Comparison of ENCODE assay signal across 10 cellular contexts in the genomic region with DNA sequence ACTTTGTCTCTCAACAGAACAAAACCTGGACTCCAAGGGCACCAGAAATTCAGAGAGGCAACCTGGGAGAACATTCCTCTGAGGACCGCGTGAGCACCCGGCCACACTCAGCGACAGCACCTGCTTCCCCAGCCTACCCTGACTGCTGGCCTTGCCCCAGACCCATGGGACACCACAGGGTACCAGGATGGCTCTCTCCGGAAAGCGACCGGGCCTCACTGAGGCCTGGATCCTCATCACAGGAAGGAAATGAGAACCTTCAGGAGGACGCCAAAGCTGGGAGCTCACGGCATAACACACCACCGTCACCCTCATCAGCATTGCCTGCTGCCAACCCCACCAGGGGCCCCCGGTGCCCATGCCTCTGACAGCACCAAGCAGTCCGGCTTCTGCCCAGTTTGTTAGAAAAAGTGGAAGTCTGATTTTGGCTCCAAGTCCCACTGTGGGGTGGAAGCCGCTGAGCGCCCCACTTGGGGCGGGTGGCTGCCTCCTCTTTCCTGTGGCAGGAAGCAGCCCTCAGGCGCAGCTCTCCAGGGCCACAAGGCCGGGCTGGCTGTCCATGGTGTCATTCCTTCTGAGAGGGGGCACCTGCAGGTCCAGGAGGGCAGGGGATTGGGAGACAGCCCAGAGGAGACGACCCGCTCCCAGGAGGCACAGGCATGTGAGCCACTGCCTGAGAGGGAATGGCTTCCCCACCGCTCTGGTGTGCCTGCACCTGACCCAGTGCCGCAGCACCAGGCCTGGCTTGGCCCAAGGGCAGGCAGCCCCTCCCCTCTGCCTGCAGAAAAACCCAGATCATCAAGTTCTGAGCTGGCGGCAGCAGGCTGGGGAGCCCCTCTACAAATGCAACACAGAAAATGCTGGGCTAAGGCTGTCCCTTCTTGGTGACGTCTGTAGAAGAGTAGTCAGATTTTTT. TPM values are rescaled to one million over a fixed set of nuclear protein-coding genes. Genes with fewer than 3 reads are reported as not detected.
DNase-seq lines count a peak whose midpoint lies in the region; ATAC-seq and TF ChIP-seq lines count a peak whose summit lies in the region.
"Had no signal": no experiment of that assay in that cellular context is flagged by ENCODE, and none has a peak within 500 bp of the region (broad histone marks: within the 10 kb centered on the region; RNA-seq: fewer than 3 reads in every experiment).

No MANE protein-coding gene starts in this region.

- peaks cover 0 to 15% (median 7%) of the 10 kb centered on the region in 3 donors for H3K4me1 Mint-ChIP-seq in IgD-negative memory B cell

- H3K36me3 Mint-ChIP-seq in IgD-negative memory B cell, result peaks cover 13% of the 10 kb centered on the region

- DNase-seq in globus pallidus (ENCODE audit: low spot score) (peak; percentile 46), neuronal stem cell (ENCODE audit: low spot score) (no peak), brain microvascular endothelial cell (no peak), NCI-H748 (lab: John Stamatoyannopoulos, UW; ENCODE audit: unreplicated experiment) (no peak), esophagus squamous epithelium (lab: John Stamatoyannopoulos, UW) (no peak)
- DNase-seq: NCI-H748 treated with DMSO at 0.1 percent for 48 hours; stimulated activated CD4-positive, alpha-beta T cell treated with anti-CD3 and anti-CD28 coated beads, Interleukin-2, amount 100 ng/mL, for 24 hours had no signal

- intact Hi-C loops in esophagus squamous epithelium (cut with DNase I), result no loop called here

- H3K18ac ChIP-seq in neuronal stem cell (ENCODE audit: low read length), result no peak overlapping the region

- no peak overlapping the region for H4K8ac ChIP-seq in neuronal stem cell (ENCODE audit: low read depth, low read length)

- no peak overlapping the region for H2BK12ac ChIP-seq in neuronal stem cell (ENCODE audit: low read length)

- H3K27me3 Mint-ChIP-seq in IgD-negative memory B cell, result no peaks in the 10 kb centered on the region

- H3K36me3 ChIP-seq in BLaER1 treated with 17β-estradiol and CSF1 and Interleukin-3, amounts not matched to agents 10 nM and 100 nM, result peaks cover 9 to 26% (median 15%) of the 10 kb centered on the region in 11 experiments; a peak in 21 of 22 replicates
- peaks cover 4 to 84% of the 10 kb centered on the region in 2 donors for H3K36me3 ChIP-seq in neuronal stem cell (replicated peaks in 1 of 2; ENCODE audit: control insufficient read depth in 2 of 2, insufficient read depth in 2 of 2, low read length in 2 of 2)
- peaks cover 4% of the 10 kb centered on the region for H3K36me3 ChIP-seq in brain microvascular endothelial cell (replicated peaks)
- H3K36me3 ChIP-seq in esophagus squamous epithelium, result peaks cover 0 to 75% (median 0%) of the 10 kb centered on the region in 3 donors

- no peak for TF ChIP-seq CTCF in brain microvascular endothelial cell (IDR thresholded peaks at IDR 0.05; ENCODE audit: low read depth, low read length, missing control alignments)
- TF ChIP-seq CTCF in esophagus squamous epithelium (IDR thresholded peaks at IDR 0.05), result no peak

- H3K9ac ChIP-seq in BLaER1 treated with 17β-estradiol and CSF1 and Interleukin-3, amounts not matched to agents 10 nM and 100 nM, result peak overlapping the region; percentile 36 to 69 (median 57)
- H3K9ac ChIP-seq in neuronal stem cell (ENCODE audit: low read depth, low read length, poor library complexity), result peak overlapping the region; percentile 30

- H2AK5ac ChIP-seq in neuronal stem cell (ENCODE audit: low read depth, low read length), result no peak overlapping the region

- no peak for ATAC-seq in HG02973 (IDR thresholded peaks at IDR 0.05; ENCODE audit: unreplicated experiment)

- no peak overlapping the region for H4K91ac ChIP-seq in neuronal stem cell (ENCODE audit: low read depth, low read length, poor library complexity)

- no CpG with 5 or more reads among the region's 23 CpGs for WGBS in neuronal stem cell (ENCODE audit: extremely low coverage in 2 of 2, insufficient read length in 2 of 2, insufficient replicate concordance in 1 of 2), 2 donors
- 76% methylated on average over 3 of the region's 23 CpGs; no CpG with 5 or more reads in 1 of the 2 donors for WGBS in esophagus squamous epithelium, 2 donors

- H2BK120ac ChIP-seq in neuronal stem cell (ENCODE audit: low read depth, low read length), result no peak overlapping the region

- peaks cover 0 to under 1% (median 0%) of the 10 kb centered on the region in 3 donors for H3K9me3 Mint-ChIP-seq in IgD-negative memory B cell

- H3K27ac ChIP-seq in BLaER1 treated with 17β-estradiol and CSF1 and Interleukin-3, amounts not matched to agents 10 nM and 100 nM, result peak overlapping the region; percentile 28 to 63 (median 55); a peak in 21 of 22 replicates
- H3K27ac ChIP-seq in neuronal stem cell (replicated peaks; ENCODE audit: low read length) (no peak overlapping the region), brain microvascular endothelial cell (no peak overlapping the region), esophagus squamous epithelium (peak overlapping the region in 2 of 4 donors; percentile 46 to 50)

- H3K4me2 ChIP-seq in BLaER1 treated with 17β-estradiol and CSF1 and Interleukin-3, amounts not matched to agents 10 nM and 100 nM, result peak overlapping the region; percentile 88 to 99 (median 97)
- H3K4me2 ChIP-seq in neuronal stem cell (ENCODE audit: insufficient read depth, low read length, poor library complexity, severe bottlenecking), result no peak overlapping the region

- H3K4me3 ChIP-seq in BLaER1 treated with 17β-estradiol and CSF1 and Interleukin-3, amounts not matched to agents 10 nM and 100 nM, result peak overlapping the region; percentile 7 to 58 (median 34); a peak in 14 of 20 replicates
- H3K4me3 ChIP-seq in neuronal stem cell (ENCODE audit: low read length in 2 of 2) (no peak overlapping the region), brain microvascular endothelial cell (ENCODE audit: low read depth, low read length) (no peak overlapping the region), esophagus squamous epithelium (no peak overlapping the region)

- no peak overlapping the region for H3K14ac ChIP-seq in neuronal stem cell (ENCODE audit: low read length)

- no peak for TF ChIP-seq POLR2A in esophagus squamous epithelium (IDR thresholded peaks at IDR 0.05)

- no peaks in the 10 kb centered on the region for H3K27me3 ChIP-seq in BLaER1 treated with 17β-estradiol and CSF1 and Interleukin-3, amounts not matched to agents 10 nM and 100 nM
- peaks cover 0 to 2% (median 0%) of the 10 kb centered on the region in 3 experiments for H3K27me3 ChIP-seq in neuronal stem cell (ENCODE audit: control insufficient read depth in 3 of 3, insufficient read depth in 3 of 3, low read depth in 1 of 3, low read length in 3 of 3)
- no peaks in the 10 kb centered on the region for H3K27me3 ChIP-seq in brain microvascular endothelial cell (replicated peaks)
- no peaks in the 10 kb centered on the region for H3K27me3 ChIP-seq in esophagus squamous epithelium

- in situ Hi-C loops in brain microvascular endothelial cell (cut with HindIII; ENCODE audit: low pct_ligation_motif_present, low sequenced_read_pairs), result no loop called here

- H3K4ac ChIP-seq in neuronal stem cell (ENCODE audit: low read length), result no peak overlapping the region

- H2AFZ ChIP-seq in neuronal stem cell (ENCODE audit: low read length), result no peak overlapping the region

- no peak overlapping the region for H2BK5ac ChIP-seq in neuronal stem cell (ENCODE audit: low read length)

- peaks cover 66 to 88% (median 75%) of the 10 kb centered on the region in 10 experiments for H3K4me1 ChIP-seq in BLaER1 treated with 17β-estradiol and CSF1 and Interleukin-3, amounts not matched to agents 10 nM and 100 nM
- H3K4me1 ChIP-seq in neuronal stem cell (ENCODE audit: control insufficient read depth in 2 of 2, insufficient read depth in 1 of 2, low read depth in 1 of 2, low read length in 2 of 2) (peaks cover 0 to 3% of the 10 kb centered on the region in 2 donors), esophagus squamous epithelium (peaks cover 32 to 77% (median 49%) of the 10 kb centered on the region in 3 donors)

- H3K27ac Mint-ChIP-seq in IgD-negative memory B cell, result peak overlapping the region in 2 of 3 donors; percentile 39 to 50

- no peak overlapping the region for H3K23ac ChIP-seq in neuronal stem cell (ENCODE audit: low read depth, low read length, poor library complexity)

- H4K20me1 ChIP-seq in BLaER1 treated with 17β-estradiol and CSF1 and Interleukin-3, amounts not matched to agents 10 nM and 100 nM, result peaks cover 5 to 89% (median 75%) of the 10 kb centered on the region in 11 experiments; a peak in 19 of 22 replicates

- H3K4me3 Mint-ChIP-seq in IgD-negative memory B cell, result peak overlapping the region in 1 of 4 donors; percentile 51

- peaks cover 7 to 19% (median 13%) of the 10 kb centered on the region in 11 experiments for H3K9me3 ChIP-seq in BLaER1 treated with 17β-estradiol and CSF1 and Interleukin-3, amounts not matched to agents 10 nM and 100 nM (replicated peaks in 1 of 11)
- H3K9me3 ChIP-seq in neuronal stem cell (replicated peaks in 1 of 2; ENCODE audit: control insufficient read depth in 2 of 2, insufficient read depth in 1 of 2, low read depth in 1 of 2, low read length in 2 of 2) (peaks cover 4 to 10% of the 10 kb centered on the region in 2 donors), esophagus squamous epithelium (no peaks in the 10 kb centered on the region)

- no peak overlapping the region for H2BK15ac ChIP-seq in neuronal stem cell (ENCODE audit: low read length)

- peaks cover 27% of the 10 kb centered on the region for H3K79me1 ChIP-seq in neuronal stem cell (ENCODE audit: low read depth, low read length)

RNA-seq across cellular contexts. Expression of gene HS6ST1, which starts 38.6 kb away (rescaled TPM):
- polyA plus RNA-seq in IgD-negative memory B cell, result 4.3 TPM
- 32.8 TPM for polyA plus RNA-seq in neuronal stem cell (2013, experiment 1 of 2)
- polyA plus RNA-seq in neuronal stem cell (2013, experiment 2 of 2), result 32.8 TPM
- total RNA-seq in esophagus squamous epithelium, result 10 to 100 TPM; 44.7 to 73.8 (median 56.8) TPM

Comparison
In these comparisons a context has a peak if more than half of its experiments do, and no peak if none do; other contexts are left out.
1. H3K27ac ChIP-seq: peak in BLaER1 treated with 17β-estradiol and CSF1 and Interleukin-3, amounts not matched to agents 10 nM and 100 nM (11 of 11); none in neuronal stem cell (single experiment) and brain microvascular endothelial cell (single experiment).
2. H3K4me3 ChIP-seq: peak in BLaER1 treated with 17β-estradiol and CSF1 and Interleukin-3, amounts not matched to agents 10 nM and 100 nM (10 of 10); none in neuronal stem cell (0 of 2), brain microvascular endothelial cell (single experiment) and esophagus squamous epithelium (0 of 4).